In the genomic region with DNA sequence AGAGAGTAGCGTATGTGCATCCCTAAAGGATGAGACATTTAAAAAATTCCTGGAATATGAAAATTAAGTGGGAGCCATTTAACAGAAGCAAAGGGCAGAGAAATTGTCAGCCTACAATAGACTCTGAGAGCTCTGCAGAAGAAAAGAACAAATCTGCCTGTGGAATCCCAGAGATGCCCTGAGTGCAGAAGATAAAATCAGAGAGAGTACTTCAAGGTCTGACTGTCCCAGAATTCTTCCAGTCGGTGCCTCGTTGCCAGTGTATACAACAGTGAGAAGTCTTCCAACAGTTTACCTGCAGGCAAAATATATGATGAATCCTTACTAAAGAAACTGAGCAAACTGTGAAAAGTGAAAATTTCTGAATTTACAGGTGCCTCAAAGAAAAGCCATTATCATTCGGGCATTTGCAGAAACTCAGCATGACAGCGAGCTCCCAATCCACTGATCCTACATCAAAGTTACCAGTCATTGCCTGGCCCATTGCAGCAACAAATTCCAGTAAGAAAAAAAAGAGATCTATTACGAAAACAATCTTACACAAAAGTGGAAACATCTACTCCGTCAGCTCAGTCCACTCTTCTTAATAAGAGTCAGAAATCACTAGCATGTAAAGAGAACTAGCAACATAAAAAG, we compare ENCODE assay signal across 18 cellular contexts.
"Had no signal": no experiment of that assay in that cellular context is flagged by ENCODE, and none has a peak within 500 bp of the region (broad histone marks: within the 10 kb centered on the region; RNA-seq: fewer than 3 reads in every experiment).

No MANE protein-coding gene starts in this region.

- H3K4me3 ChIP-seq: body of pancreas, gastrocnemius medialis, ovary, psoas muscle, tibial artery had no signal

- H3K27ac ChIP-seq: body of pancreas, ovary, psoas muscle had no signal

- H3K27me3 Mint-ChIP-seq: activated CD4-positive, alpha-beta T cell treated with anti-CD3 and anti-CD28 coated beads for 36 hours; activated naive CD8-positive, alpha-beta T cell treated with anti-CD3 and anti-CD28 coated beads for 36 hours had no signal

- ATAC-seq: activated CD4-positive, alpha-beta T cell treated with anti-CD3 and anti-CD28 coated beads for 36 hours; body of pancreas; gastrocnemius medialis; left cardiac atrium; natural killer cell; psoas muscle; right cardiac atrium; stimulated activated naive CD8-positive, alpha-beta T cell treated with anti-CD3 and anti-CD28 coated beads, Interleukin-15, Interleukin-2, amounts not matched to agents 100 U/mL and 50 U/mL, for 24 hours had no signal

- H3K9me3 ChIP-seq: body of pancreas, gastrocnemius medialis, ovary, tibial artery had no signal

- H3K27ac Mint-ChIP-seq: activated CD4-positive, alpha-beta T cell treated with anti-CD3 and anti-CD28 coated beads for 36 hours; activated naive CD8-positive, alpha-beta T cell treated with anti-CD3 and anti-CD28 coated beads for 36 hours; natural killer cell had no signal

- H3K36me3 ChIP-seq: gastrocnemius medialis, ovary, tibial artery had no signal

- H3K4me3 Mint-ChIP-seq: activated CD4-positive, alpha-beta T cell treated with anti-CD3 and anti-CD28 coated beads for 36 hours; activated naive CD8-positive, alpha-beta T cell treated with anti-CD3 and anti-CD28 coated beads for 36 hours; natural killer cell had no signal

- DNase-seq: activated CD4-positive, alpha-beta T cell treated with anti-CD3 and anti-CD28 coated beads for 36 hours; activated CD4-positive, alpha-beta T cell treated with anti-CD3 and anti-CD28 coated beads, Interleukin-2, amount 50 U/mL, for 48 hours; activated gamma-delta T cell; activated naive CD8-positive, alpha-beta T cell treated with anti-CD3 and anti-CD28 coated beads for 36 hours; body of pancreas; caudate nucleus; erythroblast; gastrocnemius medialis; head of caudate nucleus; left cardiac atrium; natural killer cell; ovary; psoas muscle; right cardiac atrium; stimulated activated naive CD8-positive, alpha-beta T cell treated with anti-CD3 and anti-CD28 coated beads, Interleukin-15, Interleukin-2, amounts not matched to agents 100 U/mL and 50 U/mL, for 24 hours; substantia nigra; T-helper 2 cell; tibial artery had no signal

- H3K4me1 ChIP-seq: body of pancreas, gastrocnemius medialis, psoas muscle had no signal

- H3K4me1 Mint-ChIP-seq: activated CD4-positive, alpha-beta T cell treated with anti-CD3 and anti-CD28 coated beads for 36 hours; activated naive CD8-positive, alpha-beta T cell treated with anti-CD3 and anti-CD28 coated beads for 36 hours; natural killer cell had no signal

- H3K27me3 ChIP-seq: body of pancreas, gastrocnemius medialis, ovary, tibial artery had no signal
